In the genomic region with DNA sequence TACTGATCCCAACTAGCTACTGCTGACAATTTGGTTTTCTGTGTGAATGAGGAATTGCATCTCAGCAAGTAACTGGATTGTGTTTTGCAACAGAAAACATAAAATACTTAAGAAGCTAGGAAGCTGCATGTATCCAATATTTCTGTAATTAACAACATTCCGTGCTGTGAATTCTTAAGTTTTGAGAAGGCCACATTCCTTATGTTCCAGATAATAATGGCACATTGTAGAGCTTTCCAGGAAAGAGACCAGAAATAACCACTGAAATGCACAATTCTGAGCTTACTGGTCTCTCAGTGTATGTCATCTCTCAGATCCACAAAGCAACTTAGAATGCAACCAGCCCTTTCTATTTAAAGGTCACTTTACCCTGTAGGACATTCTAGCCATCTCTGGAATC, we compare ENCODE assay signal across 29 cellular contexts.
"Had no signal": no experiment of that assay in that cellular context is flagged by ENCODE, and none has a peak within 500 bp of the region (broad histone marks: within the 10 kb centered on the region; RNA-seq: fewer than 3 reads in every experiment).

No MANE protein-coding gene starts in this region.

- H3K4me1 Mint-ChIP-seq: immature natural killer cell; natural killer cell; neural crest cell; stimulated activated memory B cell treated with anti-CD40 and anti-IgM and Interleukin-4, amounts not matched to agents 10 μg/mL and 1 μg/mL and 100 μg/mL, for 72 hours had no signal

- H3K4me3 ChIP-seq: colonic mucosa, esophagus muscularis mucosa, left ventricle myocardium inferior, lower lobe of right lung, ovary, psoas muscle, right lobe of liver, thoracic aorta, tibial nerve, upper lobe of right lung, uterus had no signal

- H3K36me3 Mint-ChIP-seq: immature natural killer cell; natural killer cell; stimulated activated memory B cell treated with anti-CD40 and anti-IgM and Interleukin-4, amounts not matched to agents 10 μg/mL and 1 μg/mL and 100 μg/mL, for 72 hours had no signal

- ATAC-seq: left colon; lower lobe of right lung; natural killer cell; psoas muscle; right lobe of liver; stimulated activated memory B cell treated with anti-CD40 and anti-IgM and Interleukin-4, amounts not matched to agents 10 μg/mL and 1 μg/mL and 100 μg/mL, for 72 hours; stimulated activated naive CD8-positive, alpha-beta T cell treated with anti-CD3 and anti-CD28 coated beads, Interleukin-15, Interleukin-2, amounts not matched to agents 100 U/mL and 50 U/mL, for 24 hours; upper lobe of right lung had no signal

- H3K9me3 Mint-ChIP-seq: neural crest cell; stimulated activated memory B cell treated with anti-CD40 and anti-IgM and Interleukin-4, amounts not matched to agents 10 μg/mL and 1 μg/mL and 100 μg/mL, for 72 hours had no signal

- DNase-seq: central memory CD4-positive, alpha-beta T cell; colonic mucosa; dermis blood vessel endothelial cell; effector memory CD4-positive, alpha-beta T cell; hypothalamus; immature natural killer cell; islet precursor cell; kidney glomerular epithelial cell; left colon; left ventricle myocardium inferior; lower lobe of right lung; natural killer cell; nucleus accumbens; ovary; posterior cingulate gyrus; psoas muscle; retina; right lobe of liver; stimulated activated CD4-positive, alpha-beta T cell treated with anti-CD3 and anti-CD28 coated beads, Interleukin-2, amount 100 ng/mL, for 24 hours; stimulated activated CD4-positive, alpha-beta T cell treated with anti-CD3 and anti-CD28 coated beads, Interleukin-4, amount 100 ng/mL, for 24 hours; stimulated activated naive CD8-positive, alpha-beta T cell treated with anti-CD3 and anti-CD28 coated beads, Interleukin-15, Interleukin-2, amounts not matched to agents 100 U/mL and 50 U/mL, for 24 hours; substantia nigra; upper lobe of right lung; uterus had no signal

- H3K4me3 Mint-ChIP-seq: immature natural killer cell; natural killer cell; neural crest cell; stimulated activated memory B cell treated with anti-CD40 and anti-IgM and Interleukin-4, amounts not matched to agents 10 μg/mL and 1 μg/mL and 100 μg/mL, for 72 hours had no signal

- H3K9me3 ChIP-seq: colonic mucosa, esophagus muscularis mucosa, left ventricle myocardium inferior, lower lobe of right lung, ovary, psoas muscle, right lobe of liver, thoracic aorta, tibial nerve, upper lobe of right lung, uterus had no signal

- H3K27me3 Mint-ChIP-seq: stimulated activated memory B cell treated with anti-CD40 and anti-IgM and Interleukin-4, amounts not matched to agents 10 μg/mL and 1 μg/mL and 100 μg/mL, for 72 hours had no signal

- H3K27ac ChIP-seq: colonic mucosa, esophagus muscularis mucosa, left ventricle myocardium inferior, lower lobe of right lung, ovary, psoas muscle, right lobe of liver, tibial nerve, upper lobe of right lung, uterus had no signal

- H3K27me3 ChIP-seq: colonic mucosa, esophagus muscularis mucosa, ovary, right lobe of liver, tibial nerve, upper lobe of right lung, uterus had no signal

- H3K36me3 ChIP-seq: colonic mucosa, esophagus muscularis mucosa, left ventricle myocardium inferior, lower lobe of right lung, ovary, right lobe of liver, thoracic aorta, tibial nerve, upper lobe of right lung, uterus had no signal

- H3K4me1 ChIP-seq: colonic mucosa, esophagus muscularis mucosa, left ventricle myocardium inferior, lower lobe of right lung, psoas muscle, right lobe of liver, tibial nerve, upper lobe of right lung, uterus had no signal

- H3K27ac Mint-ChIP-seq: immature natural killer cell; natural killer cell; stimulated activated memory B cell treated with anti-CD40 and anti-IgM and Interleukin-4, amounts not matched to agents 10 μg/mL and 1 μg/mL and 100 μg/mL, for 72 hours had no signal
